1 cellular context compared by ENCODE assay signal in genomic region chr5:136123236-136123768, GRCh38.
TF ChIP-seq lines count a peak whose summit lies in the region.

No MANE protein-coding gene starts in this region.

TF ChIP-seq in HepG2, 621 proteins besides CTCF, POLR2A, EP300 and RAD21 (continued from another document and continues in another):
- TF ChIP-seq CEBPZ (IDR thresholded peaks at IDR 0.05; ENCODE audit: low read length): no peak
- peak; percentile 35; the same call in 1 of the 2 replicates for TF ChIP-seq ZGPAT (CRISPR knock-in tag; IDR thresholded peaks at IDR 0.05)
- TF ChIP-seq, protein P1, sequence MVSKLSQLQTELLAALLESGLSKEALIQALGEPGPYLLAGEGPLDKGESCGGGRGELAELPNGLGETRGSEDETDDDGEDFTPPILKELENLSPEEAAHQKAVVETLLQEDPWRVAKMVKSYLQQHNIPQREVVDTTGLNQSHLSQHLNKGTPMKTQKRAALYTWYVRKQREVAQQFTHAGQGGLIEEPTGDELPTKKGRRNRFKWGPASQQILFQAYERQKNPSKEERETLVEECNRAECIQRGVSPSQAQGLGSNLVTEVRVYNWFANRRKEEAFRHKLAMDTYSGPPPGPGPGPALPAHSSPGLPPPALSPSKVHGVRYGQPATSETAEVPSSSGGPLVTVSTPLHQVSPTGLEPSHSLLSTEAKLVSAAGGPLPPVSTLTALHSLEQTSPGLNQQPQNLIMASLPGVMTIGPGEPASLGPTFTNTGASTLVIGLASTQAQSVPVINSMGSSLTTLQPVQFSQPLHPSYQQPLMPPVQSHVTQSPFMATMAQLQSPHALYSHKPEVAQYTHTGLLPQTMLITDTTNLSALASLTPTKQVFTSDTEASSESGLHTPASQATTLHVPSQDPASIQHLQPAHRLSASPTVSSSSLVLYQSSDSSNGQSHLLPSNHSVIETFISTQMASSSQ (IDR thresholded peaks at IDR 0.05; ENCODE audit: low read depth): peak; percentile 53; the same call in 1 of the 2 replicates
- TF ChIP-seq, protein P1 (CRISPR knock-in tag; IDR thresholded peaks at IDR 0.05; ENCODE audit: borderline replicate concordance): no peak
- no peak for TF ChIP-seq CENPT (CRISPR knock-in tag; IDR thresholded peaks at IDR 0.05; ENCODE audit: low read depth)
- TF ChIP-seq TCF7 (IDR thresholded peaks at IDR 0.05; ENCODE audit: low read depth): peak; percentile 20; the same call in 1 of the 2 replicates
- peak; percentile 39; the same call in 1 of the 2 replicates for TF ChIP-seq SIX1 (CRISPR knock-in tag; IDR thresholded peaks at IDR 0.05; ENCODE audit: borderline replicate concordance)
- TF ChIP-seq ZNF776 (CRISPR knock-in tag; IDR thresholded peaks at IDR 0.05): no peak
- no peak for TF ChIP-seq ZNF225 (CRISPR knock-in tag; IDR thresholded peaks at IDR 0.05)
- no peak for TF ChIP-seq TOPORS (CRISPR knock-in tag; IDR thresholded peaks at IDR 0.05)
- no peak for TF ChIP-seq PAF1 (CRISPR knock-in tag; IDR thresholded peaks at IDR 0.05)
- peak; percentile 53; the same call in 1 of the 2 replicates for TF ChIP-seq NFIC (IDR thresholded peaks at IDR 0.05; ENCODE audit: low read length)
- TF ChIP-seq, protein P2, sequence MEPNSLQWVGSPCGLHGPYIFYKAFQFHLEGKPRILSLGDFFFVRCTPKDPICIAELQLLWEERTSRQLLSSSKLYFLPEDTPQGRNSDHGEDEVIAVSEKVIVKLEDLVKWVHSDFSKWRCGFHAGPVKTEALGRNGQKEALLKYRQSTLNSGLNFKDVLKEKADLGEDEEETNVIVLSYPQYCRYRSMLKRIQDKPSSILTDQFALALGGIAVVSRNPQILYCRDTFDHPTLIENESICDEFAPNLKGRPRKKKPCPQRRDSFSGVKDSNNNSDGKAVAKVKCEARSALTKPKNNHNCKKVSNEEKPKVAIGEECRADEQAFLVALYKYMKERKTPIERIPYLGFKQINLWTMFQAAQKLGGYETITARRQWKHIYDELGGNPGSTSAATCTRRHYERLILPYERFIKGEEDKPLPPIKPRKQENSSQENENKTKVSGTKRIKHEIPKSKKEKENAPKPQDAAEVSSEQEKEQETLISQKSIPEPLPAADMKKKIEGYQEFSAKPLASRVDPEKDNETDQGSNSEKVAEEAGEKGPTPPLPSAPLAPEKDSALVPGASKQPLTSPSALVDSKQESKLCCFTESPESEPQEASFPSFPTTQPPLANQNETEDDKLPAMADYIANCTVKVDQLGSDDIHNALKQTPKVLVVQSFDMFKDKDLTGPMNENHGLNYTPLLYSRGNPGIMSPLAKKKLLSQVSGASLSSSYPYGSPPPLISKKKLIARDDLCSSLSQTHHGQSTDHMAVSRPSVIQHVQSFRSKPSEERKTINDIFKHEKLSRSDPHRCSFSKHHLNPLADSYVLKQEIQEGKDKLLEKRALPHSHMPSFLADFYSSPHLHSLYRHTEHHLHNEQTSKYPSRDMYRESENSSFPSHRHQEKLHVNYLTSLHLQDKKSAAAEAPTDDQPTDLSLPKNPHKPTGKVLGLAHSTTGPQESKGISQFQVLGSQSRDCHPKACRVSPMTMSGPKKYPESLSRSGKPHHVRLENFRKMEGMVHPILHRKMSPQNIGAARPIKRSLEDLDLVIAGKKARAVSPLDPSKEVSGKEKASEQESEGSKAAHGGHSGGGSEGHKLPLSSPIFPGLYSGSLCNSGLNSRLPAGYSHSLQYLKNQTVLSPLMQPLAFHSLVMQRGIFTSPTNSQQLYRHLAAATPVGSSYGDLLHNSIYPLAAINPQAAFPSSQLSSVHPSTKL (CRISPR knock-in tag; IDR thresholded peaks at IDR 0.05): peak; percentile 62; the same call in 1 of the 2 replicates
- peak; percentile 18; the same call in 1 of the 2 replicates for TF ChIP-seq ETV5 (CRISPR knock-in tag; IDR thresholded peaks at IDR 0.05; ENCODE audit: borderline replicate concordance)
- TF ChIP-seq THRA (CRISPR knock-in tag; IDR thresholded peaks at IDR 0.05; ENCODE audit: borderline replicate concordance): no peak
- TF ChIP-seq ZKSCAN8 (CRISPR knock-in tag; IDR thresholded peaks at IDR 0.05; ENCODE audit: borderline replicate concordance): no peak
- no peak for TF ChIP-seq ZNF20 (CRISPR knock-in tag; IDR thresholded peaks at IDR 0.05)
- peak; percentile 54 for TF ChIP-seq FOXP4 (CRISPR knock-in tag; IDR thresholded peaks at IDR 0.05)
- TF ChIP-seq TBX3 (IDR thresholded peaks at IDR 0.05; ENCODE audit: borderline replicate concordance): peak; percentile 71; the same call in 1 of the 2 replicates
- TF ChIP-seq HMGA1 (CRISPR knock-in tag; conservative IDR thresholded peaks at IDR 0.05): no peak
- TF ChIP-seq MAFF (IDR thresholded peaks at IDR 0.05; ENCODE audit: low read depth, low read length): 0 out of 2 replicates have a peak, but pooled peaks have one; percentile 6
- peak; percentile 38; the same call in 1 of the 2 replicates for TF ChIP-seq FOXK1 (CRISPR knock-in tag; IDR thresholded peaks at IDR 0.05; ENCODE audit: borderline replicate concordance, low read depth)
- TF ChIP-seq RARA (CRISPR knock-in tag; IDR thresholded peaks at IDR 0.05): peak; percentile 26; the same call in 1 of the 2 replicates
- peak; percentile 53; the same call in 1 of the 2 replicates for TF ChIP-seq EHMT2 (IDR thresholded peaks at IDR 0.05; ENCODE audit: borderline replicate concordance, low read depth, low read length)
- TF ChIP-seq CEBPB (IDR thresholded peaks at IDR 0.05; ENCODE audit: borderline replicate concordance, low read depth, low read length): peak; percentile 53
- no peak for TF ChIP-seq CHCHD3 (CRISPR knock-in tag; IDR thresholded peaks at IDR 0.05)
- TF ChIP-seq RERE (CRISPR knock-in tag; IDR thresholded peaks at IDR 0.05; ENCODE audit: low read depth): peak; percentile 72; the same call in 1 of the 2 replicates
- TF ChIP-seq JUN (CRISPR knock-in tag; IDR thresholded peaks at IDR 0.05): peak; percentile 74; the same call in 1 of the 2 replicates
- TF ChIP-seq BRCA1 (CRISPR knock-in tag; IDR thresholded peaks at IDR 0.05): 0 out of 2 replicates have a peak, but pooled peaks have one; percentile 50
- TF ChIP-seq ZNF878 (CRISPR knock-in tag; IDR thresholded peaks at IDR 0.05): peak; percentile 31; the same call in 1 of the 2 replicates
- TF ChIP-seq SAP130 (CRISPR knock-in tag; IDR thresholded peaks at IDR 0.05; ENCODE audit: low read depth): peak; percentile 56
- TF ChIP-seq JUND (CRISPR knock-in tag; IDR thresholded peaks at IDR 0.05): 0 out of 2 replicates have a peak, but pooled peaks have one; percentile 23
- TF ChIP-seq BATF2 (CRISPR knock-in tag; IDR thresholded peaks at IDR 0.05): no peak
